Comparison of ENCODE assay signal across 19 cellular contexts in genomic region chr2:227450196-227450851, GRCh38. TPM values are rescaled to one million over a fixed set of nuclear protein-coding genes. Genes with fewer than 3 reads are reported as not detected.
DNase-seq lines count a peak whose midpoint lies in the region; ATAC-seq and TF ChIP-seq lines count a peak whose summit lies in the region.
"Had no signal": no experiment of that assay in that cellular context is flagged by ENCODE, and none has a peak within 500 bp of the region (broad histone marks: within the 10 kb centered on the region; RNA-seq: fewer than 3 reads in every experiment).

No MANE protein-coding gene starts in this region.

- peak overlapping the region; percentile 40 for H3K4me2 ChIP-seq in DOHH2 (ENCODE audit: low read length)
- H3K4me2 ChIP-seq in hepatocyte = peak overlapping the region; percentile 26

- no peak for TF ChIP-seq CTCF in DOHH2 (IDR thresholded peaks at IDR 0.05; ENCODE audit: low read depth, low read length, poor library complexity, severe bottlenecking)
- no peak for TF ChIP-seq CTCF in hepatocyte (IDR thresholded peaks at IDR 0.05; ENCODE audit: poor library complexity)
- no peak for TF ChIP-seq CTCF in stomach (IDR thresholded peaks at IDR 0.05)

- H3K36me3 ChIP-seq in DOHH2 (ENCODE audit: control insufficient read depth, low read length) = no peaks in the 10 kb centered on the region
- no peaks in the 10 kb centered on the region for H3K36me3 ChIP-seq in hepatocyte (replicated peaks; ENCODE audit: insufficient read depth, low read depth)
- H3K36me3 ChIP-seq in stomach = no peaks in the 10 kb centered on the region
- H3K36me3 ChIP-seq: prostate gland, WERI-Rb-1 had no signal

- no peak for TF ChIP-seq EP300 in stomach (IDR thresholded peaks at IDR 0.05)

- no peaks in the 10 kb centered on the region for H3K9me3 ChIP-seq in DOHH2 (ENCODE audit: control insufficient read depth, insufficient read depth, low read length)
- H3K9me3 ChIP-seq in hepatocyte (ENCODE audit: low read depth) = no peaks in the 10 kb centered on the region
- H3K9me3 ChIP-seq in stomach = no peaks in the 10 kb centered on the region
- H3K9me3 ChIP-seq: prostate gland had no signal

- H3K4me1 ChIP-seq in DOHH2 (ENCODE audit: control insufficient read depth, low read length) (peaks cover 22% of the 10 kb centered on the region), hepatocyte (ENCODE audit: insufficient read depth) (peaks cover 21% of the 10 kb centered on the region), stomach (peaks cover 8 to 25% (median 8%) of the 10 kb centered on the region in 4 donors)
- H3K4me1 ChIP-seq: prostate gland had no signal

- H3K27ac ChIP-seq in DOHH2 (ENCODE audit: low read depth, low read length) = no peak overlapping the region
- peak overlapping the region; percentile 87 for H3K27ac ChIP-seq in hepatocyte
- peak overlapping the region; percentile 63 to 82 (median 67) for H3K27ac ChIP-seq in stomach
- H3K27ac ChIP-seq: GM23248, prostate gland, WERI-Rb-1 had no signal

- H3K27me3 ChIP-seq in DOHH2 (ENCODE audit: control insufficient read depth, low read length) = no peaks in the 10 kb centered on the region
- no peaks in the 10 kb centered on the region for H3K27me3 ChIP-seq in hepatocyte
- no peaks in the 10 kb centered on the region for H3K27me3 ChIP-seq in stomach

- no peak for ATAC-seq in HG02571 (IDR thresholded peaks at IDR 0.05; ENCODE audit: unreplicated experiment)
- ATAC-seq: activated naive CD8-positive, alpha-beta T cell treated with anti-CD3 and anti-CD28 coated beads, Interleukin-2, amount 50 U/mL, for 24 hours; naive thymus-derived CD8-positive, alpha-beta T cell; T-cell had no signal

- intact Hi-C loops in stomach (cut with DNase I; ENCODE audit: low total_unique reads) = no loop called here

- H4K20me1 ChIP-seq in DOHH2 (ENCODE audit: control insufficient read depth, insufficient read depth, low read depth, low read length) (no peaks in the 10 kb centered on the region), hepatocyte (ENCODE audit: insufficient read depth, poor library complexity, severe bottlenecking) (no peaks in the 10 kb centered on the region)

- H3K79me2 ChIP-seq in DOHH2 (ENCODE audit: control insufficient read depth, low read length) = no peaks in the 10 kb centered on the region
- no peaks in the 10 kb centered on the region for H3K79me2 ChIP-seq in hepatocyte

- H3K9me2 ChIP-seq in DOHH2 (replicated peaks; ENCODE audit: control insufficient read depth, low read length) (no peaks in the 10 kb centered on the region), hepatocyte (replicated peaks; ENCODE audit: insufficient read depth) (no peaks in the 10 kb centered on the region)

- H2AFZ ChIP-seq in hepatocyte = no peak overlapping the region
- H2AFZ ChIP-seq: GM23248 had no signal

- no peak for TF ChIP-seq POLR2A in stomach (IDR thresholded peaks at IDR 0.05)

- no peaks in the 10 kb centered on the region for H3F3A ChIP-seq in DOHH2 (ENCODE audit: control insufficient read depth, insufficient read depth)

- H3K4me3 ChIP-seq in DOHH2 (ENCODE audit: low read length) (no peak overlapping the region), hepatocyte (no peak overlapping the region), stomach (no peak overlapping the region)
- H3K4me3 ChIP-seq: GM23248, prostate gland had no signal

- 62% methylated on average over 7 of the region's 7 CpGs for WGBS in hepatocyte (ENCODE audit: low lambda C conversion rate, missing lambda C conversion rate)
- 14 to 26% (median 23%) methylated on average over 7 of the region's 7 CpGs for WGBS in stomach, 5 donors

- DNase-seq in NOMO-1 treated with DMSO at 0.1 percent for 48 hours (lab: John Stamatoyannopoulos, UW; ENCODE audit: unreplicated experiment) (peak; percentile 58), hepatocyte (ENCODE audit: low spot score) (no peak), stomach (no peak), Ammon's horn (ENCODE audit: low spot score) (no peak), H4 (ENCODE audit: low spot score) (no peak)
- DNase-seq: activated CD4-positive, alpha-beta memory T cell treated with anti-CD3 and anti-CD28 coated beads, Interleukin-2, amount 10 ng/mL, durations not matched to agents 7 days and 5 days; activated naive CD8-positive, alpha-beta T cell treated with anti-CD3 and anti-CD28 coated beads, Interleukin-2, amount 50 U/mL, for 24 hours; caudate nucleus; CD4-positive, alpha-beta memory T cell; endodermal cell; GM23248; naive thymus-derived CD8-positive, alpha-beta T cell; NCI-H1417 treated with DMSO at 0.1 percent for 48 hours; NCI-H82; T-cell; WERI-Rb-1 had no signal

RNA-seq across cellular contexts. Expression of gene AGFG1, which starts 21.6 kb away (rescaled TPM):
- total RNA-seq in hepatocyte (86.4 and 91.6 TPM in 2 replicates), stomach (100 to 1,000 TPM in 1 of 5 donors, 10 to 100 TPM in 4; 16.1 to 119 (median 38.1) TPM)
- polyA plus RNA-seq in hepatocyte (54.4 and 62.4 TPM in 2 replicates), stomach (10 to 100 TPM; 17.8 to 37.0 (median 34.5) TPM)
- 110 and 129 TPM in 2 replicates for total RNA-seq in H4 (2014; rRNA removed; shearing (Covaris generic))
